1 cellular context compared by ENCODE assay signal in genomic region chr1:3738943-3739342, GRCh38.
TF ChIP-seq lines count a peak whose summit lies in the region.

No MANE protein-coding gene starts in this region.

TF ChIP-seq in HepG2, 621 proteins besides CTCF, POLR2A, EP300 and RAD21:
- no peak for TF ChIP-seq ZBTB8A (CRISPR knock-in tag; IDR thresholded peaks at IDR 0.05; ENCODE audit: borderline replicate concordance, low read depth)
- TF ChIP-seq MXD3 (CRISPR knock-in tag; IDR thresholded peaks at IDR 0.05): no peak
- no peak for TF ChIP-seq RFX5 (IDR thresholded peaks at IDR 0.05; ENCODE audit: low read depth, low read length)
- TF ChIP-seq ZFP62 (CRISPR knock-in tag; IDR thresholded peaks at IDR 0.05): no peak
- no peak for TF ChIP-seq GMEB1 (CRISPR knock-in tag; IDR thresholded peaks at IDR 0.05; ENCODE audit: borderline replicate concordance)
- no peak for TF ChIP-seq ZBTB10 (CRISPR knock-in tag; IDR thresholded peaks at IDR 0.05; ENCODE audit: borderline replicate concordance)
- no peak for TF ChIP-seq PHF20 (CRISPR knock-in tag; IDR thresholded peaks at IDR 0.05)
- no peak for TF ChIP-seq ZNF580 (CRISPR knock-in tag; IDR thresholded peaks at IDR 0.05; ENCODE audit: borderline replicate concordance, low read depth)
- TF ChIP-seq ZNF362 (CRISPR knock-in tag; IDR thresholded peaks at IDR 0.05; ENCODE audit: borderline replicate concordance): no peak
- no peak for TF ChIP-seq PRPF4 (IDR thresholded peaks at IDR 0.05; ENCODE audit: low read depth, low read length, poor library complexity, severe bottlenecking)
- no peak for TF ChIP-seq ZNF530 (CRISPR knock-in tag; IDR thresholded peaks at IDR 0.05; ENCODE audit: low read depth)
- TF ChIP-seq CENPT (CRISPR knock-in tag; IDR thresholded peaks at IDR 0.05; ENCODE audit: low read depth): no peak
- TF ChIP-seq NFIB (CRISPR knock-in tag; IDR thresholded peaks at IDR 0.05; ENCODE audit: borderline replicate concordance): no peak
- no peak for TF ChIP-seq ZNF720 (CRISPR knock-in tag; IDR thresholded peaks at IDR 0.05)
- TF ChIP-seq NFE2L2 (IDR thresholded peaks at IDR 0.05; ENCODE audit: low read length): no peak
- no peak for TF ChIP-seq RXRA (CRISPR knock-in tag; IDR thresholded peaks at IDR 0.05)
